Comparison of ENCODE assay signal across 1 cellular context in the genomic region with DNA sequence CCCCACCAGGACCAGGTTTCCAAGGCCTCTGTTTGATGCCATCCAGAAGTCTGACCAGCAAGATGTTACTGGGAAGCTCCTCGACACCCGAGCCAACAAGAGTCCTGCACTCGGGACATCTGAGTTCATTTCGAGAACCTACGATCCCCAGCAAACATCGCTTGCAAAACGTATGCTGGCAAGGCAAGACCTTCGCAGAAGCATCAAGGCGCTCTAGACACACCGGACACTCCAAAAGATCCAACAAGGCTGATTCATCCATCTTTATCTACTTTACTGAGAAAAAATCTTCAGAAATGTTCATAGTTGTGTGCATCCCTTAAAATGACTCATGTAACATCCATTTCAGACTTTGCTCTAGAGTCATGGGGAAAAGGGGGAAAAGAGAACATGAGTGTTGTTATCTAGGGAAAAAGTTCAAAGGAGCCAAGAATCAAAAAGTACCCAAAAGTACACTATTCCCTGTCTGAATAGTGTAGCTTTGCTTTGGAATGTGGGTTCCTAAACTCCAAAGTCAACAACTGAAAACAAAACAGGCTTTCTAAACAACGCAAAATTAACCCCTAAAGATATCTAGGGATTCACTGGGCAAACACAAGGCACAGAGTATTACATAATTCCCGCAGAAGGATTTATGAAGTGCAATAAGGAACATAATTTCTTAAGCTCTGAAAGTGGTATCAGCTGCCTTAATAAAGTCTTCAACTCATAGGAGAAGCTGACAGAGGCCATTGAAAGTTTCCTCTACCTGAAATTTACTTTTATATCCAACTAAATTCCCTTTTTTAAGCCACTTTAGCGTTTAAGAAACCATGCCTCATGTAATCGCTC.
TF ChIP-seq lines count a peak whose summit lies in the region.

No MANE protein-coding gene starts in this region.

TF ChIP-seq in HepG2, 621 proteins besides CTCF, POLR2A, EP300 and RAD21 (continued from another document):
- TF ChIP-seq NFAT5 (CRISPR knock-in tag; IDR thresholded peaks at IDR 0.05), result no peak
- TF ChIP-seq PCBP2 (optimal IDR thresholded peaks at IDR 0.05; ENCODE audit: low read depth, low read length, poor library complexity, severe bottlenecking), result no peak
- no peak for TF ChIP-seq ZNF557 (CRISPR knock-in tag; IDR thresholded peaks at IDR 0.05)
- TF ChIP-seq AHDC1 (CRISPR knock-in tag; IDR thresholded peaks at IDR 0.05; ENCODE audit: borderline replicate concordance), result peak; percentile 61; the same call in 1 of the 2 replicates
- TF ChIP-seq FOXK2 (IDR thresholded peaks at IDR 0.05), result no peak
- TF ChIP-seq ZNF615 (CRISPR knock-in tag; IDR thresholded peaks at IDR 0.05; ENCODE audit: borderline replicate concordance), result no peak
